Comparison of ENCODE assay signal across 2 cellular contexts in the genomic region with DNA sequence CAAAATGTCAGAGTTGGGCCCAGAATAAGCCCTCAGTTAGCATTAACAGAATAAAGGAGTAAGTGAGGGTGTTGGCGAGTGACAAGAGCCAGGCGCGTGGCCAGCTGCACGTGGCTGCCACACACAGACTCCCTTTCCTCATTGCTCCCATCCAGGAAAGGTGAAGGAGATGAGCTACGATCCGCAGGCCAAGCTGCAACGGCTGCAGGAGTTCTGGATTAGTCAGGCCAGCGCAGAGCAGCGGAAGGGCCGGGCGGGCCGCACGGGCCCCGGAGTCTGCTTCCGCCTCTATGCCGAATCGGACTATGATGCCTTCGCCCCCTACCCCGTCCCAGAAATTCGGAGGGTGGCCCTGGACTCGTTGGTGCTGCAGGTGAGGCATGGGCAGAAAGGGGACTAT.
TF ChIP-seq lines count a peak whose summit lies in the region.

No MANE protein-coding gene starts in this region.

TF ChIP-seq in SK-N-SH, 30 proteins besides CTCF, POLR2A, EP300 and RAD21 (continued from another document):
- TF ChIP-seq, protein P1, sequence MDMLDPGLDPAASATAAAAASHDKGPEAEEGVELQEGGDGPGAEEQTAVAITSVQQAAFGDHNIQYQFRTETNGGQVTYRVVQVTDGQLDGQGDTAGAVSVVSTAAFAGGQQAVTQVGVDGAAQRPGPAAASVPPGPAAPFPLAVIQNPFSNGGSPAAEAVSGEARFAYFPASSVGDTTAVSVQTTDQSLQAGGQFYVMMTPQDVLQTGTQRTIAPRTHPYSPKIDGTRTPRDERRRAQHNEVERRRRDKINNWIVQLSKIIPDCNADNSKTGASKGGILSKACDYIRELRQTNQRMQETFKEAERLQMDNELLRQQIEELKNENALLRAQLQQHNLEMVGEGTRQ (IDR thresholded peaks at IDR 0.05; ENCODE audit: borderline replicate concordance, low read depth, low read length): no peak
- TF ChIP-seq, protein P2, sequence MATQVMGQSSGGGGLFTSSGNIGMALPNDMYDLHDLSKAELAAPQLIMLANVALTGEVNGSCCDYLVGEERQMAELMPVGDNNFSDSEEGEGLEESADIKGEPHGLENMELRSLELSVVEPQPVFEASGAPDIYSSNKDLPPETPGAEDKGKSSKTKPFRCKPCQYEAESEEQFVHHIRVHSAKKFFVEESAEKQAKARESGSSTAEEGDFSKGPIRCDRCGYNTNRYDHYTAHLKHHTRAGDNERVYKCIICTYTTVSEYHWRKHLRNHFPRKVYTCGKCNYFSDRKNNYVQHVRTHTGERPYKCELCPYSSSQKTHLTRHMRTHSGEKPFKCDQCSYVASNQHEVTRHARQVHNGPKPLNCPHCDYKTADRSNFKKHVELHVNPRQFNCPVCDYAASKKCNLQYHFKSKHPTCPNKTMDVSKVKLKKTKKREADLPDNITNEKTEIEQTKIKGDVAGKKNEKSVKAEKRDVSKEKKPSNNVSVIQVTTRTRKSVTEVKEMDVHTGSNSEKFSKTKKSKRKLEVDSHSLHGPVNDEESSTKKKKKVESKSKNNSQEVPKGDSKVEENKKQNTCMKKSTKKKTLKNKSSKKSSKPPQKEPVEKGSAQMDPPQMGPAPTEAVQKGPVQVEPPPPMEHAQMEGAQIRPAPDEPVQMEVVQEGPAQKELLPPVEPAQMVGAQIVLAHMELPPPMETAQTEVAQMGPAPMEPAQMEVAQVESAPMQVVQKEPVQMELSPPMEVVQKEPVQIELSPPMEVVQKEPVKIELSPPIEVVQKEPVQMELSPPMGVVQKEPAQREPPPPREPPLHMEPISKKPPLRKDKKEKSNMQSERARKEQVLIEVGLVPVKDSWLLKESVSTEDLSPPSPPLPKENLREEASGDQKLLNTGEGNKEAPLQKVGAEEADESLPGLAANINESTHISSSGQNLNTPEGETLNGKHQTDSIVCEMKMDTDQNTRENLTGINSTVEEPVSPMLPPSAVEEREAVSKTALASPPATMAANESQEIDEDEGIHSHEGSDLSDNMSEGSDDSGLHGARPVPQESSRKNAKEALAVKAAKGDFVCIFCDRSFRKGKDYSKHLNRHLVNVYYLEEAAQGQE (IDR thresholded peaks at IDR 0.05; ENCODE audit: low read depth, low read length): no peak
- TF ChIP-seq FOXJ3 (CRISPR knock-in tag; IDR thresholded peaks at IDR 0.05) (no peak), GABPA (IDR thresholded peaks at IDR 0.05; ENCODE audit: low read depth) (no peak), POLR2AphosphoS5 (IDR thresholded peaks at IDR 0.05; ENCODE audit: low read depth, low read length) (no peak), TAF1 (IDR thresholded peaks at IDR 0.05; ENCODE audit: borderline replicate concordance, low read depth, low read length) (no peak), ELF1 (IDR thresholded peaks at IDR 0.05) (no peak)
TF ChIP-seq in SK-N-SH: peak in this region for 0.

TF ChIP-seq in SK-N-SH treated with all-trans-retinoic acid at 6 μM for 48 hours, 23 proteins besides CTCF, POLR2A, EP300 and RAD21 (continued from another document):
- TF ChIP-seq, protein P3, sequence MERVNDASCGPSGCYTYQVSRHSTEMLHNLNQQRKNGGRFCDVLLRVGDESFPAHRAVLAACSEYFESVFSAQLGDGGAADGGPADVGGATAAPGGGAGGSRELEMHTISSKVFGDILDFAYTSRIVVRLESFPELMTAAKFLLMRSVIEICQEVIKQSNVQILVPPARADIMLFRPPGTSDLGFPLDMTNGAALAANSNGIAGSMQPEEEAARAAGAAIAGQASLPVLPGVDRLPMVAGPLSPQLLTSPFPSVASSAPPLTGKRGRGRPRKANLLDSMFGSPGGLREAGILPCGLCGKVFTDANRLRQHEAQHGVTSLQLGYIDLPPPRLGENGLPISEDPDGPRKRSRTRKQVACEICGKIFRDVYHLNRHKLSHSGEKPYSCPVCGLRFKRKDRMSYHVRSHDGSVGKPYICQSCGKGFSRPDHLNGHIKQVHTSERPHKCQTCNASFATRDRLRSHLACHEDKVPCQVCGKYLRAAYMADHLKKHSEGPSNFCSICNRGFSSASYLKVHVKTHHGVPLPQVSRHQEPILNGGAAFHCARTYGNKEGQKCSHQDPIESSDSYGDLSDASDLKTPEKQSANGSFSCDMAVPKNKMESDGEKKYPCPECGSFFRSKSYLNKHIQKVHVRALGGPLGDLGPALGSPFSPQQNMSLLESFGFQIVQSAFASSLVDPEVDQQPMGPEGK (CRISPR knock-in tag; IDR thresholded peaks at IDR 0.05; ENCODE audit: borderline replicate concordance): no peak
- TF ChIP-seq CSDC2 (CRISPR knock-in tag; IDR thresholded peaks at IDR 0.05) (no peak), ZNF565 (CRISPR knock-in tag; conservative IDR thresholded peaks at IDR 0.05; ENCODE audit: low read depth) (no peak), TCF4 (CRISPR knock-in tag; IDR thresholded peaks at IDR 0.05; ENCODE audit: borderline replicate concordance) (no peak), ARNTL (CRISPR knock-in tag; IDR thresholded peaks at IDR 0.05; ENCODE audit: borderline replicate concordance, low read depth) (no peak), RARB (CRISPR knock-in tag; IDR thresholded peaks at IDR 0.05) (no peak), ZFP3 (CRISPR knock-in tag; IDR thresholded peaks at IDR 0.05) (no peak), PPARA (CRISPR knock-in tag; IDR thresholded peaks at IDR 0.05; ENCODE audit: borderline replicate concordance) (no peak), ZFP30 (CRISPR knock-in tag; IDR thresholded peaks at IDR 0.05) (no peak), OSR1 (CRISPR knock-in tag; IDR thresholded peaks at IDR 0.05) (no peak), TSHZ2 (CRISPR knock-in tag; IDR thresholded peaks at IDR 0.05) (no peak), GLIS3 (CRISPR knock-in tag; IDR thresholded peaks at IDR 0.05) (no peak)
